In genomic region chr6:25147191-25147590, GRCh38 we compare ENCODE assay signal across 9 cellular contexts.
DNase-seq lines count a peak whose midpoint lies in the region; ATAC-seq and TF ChIP-seq lines count a peak whose summit lies in the region.
"Had no signal": no experiment of that assay in that cellular context is flagged by ENCODE, and none has a peak within 500 bp of the region (broad histone marks: within the 10 kb centered on the region; RNA-seq: fewer than 3 reads in every experiment).

No MANE protein-coding gene starts in this region.

- H2AFZ ChIP-seq in PC-3 (ENCODE audit: low read length) = no peak overlapping the region

- H3K4me3 ChIP-seq in PC-3 (ENCODE audit: low read length) = no peak overlapping the region
- H3K4me3 ChIP-seq in thyroid gland (replicated peaks in 1 of 3) = no peak overlapping the region

- H3K36me3 ChIP-seq in PC-3 (ENCODE audit: low read depth, low read length) (no peaks in the 10 kb centered on the region), thyroid gland (no peaks in the 10 kb centered on the region)

- H3K27me3 ChIP-seq in PC-3 (ENCODE audit: low read length) (no peaks in the 10 kb centered on the region), thyroid gland (no peaks in the 10 kb centered on the region)

- in situ Hi-C loops in GM13976 (cut with MboI; ENCODE audit: low sequenced_read_pairs, unreplicated experiment) = no loop called here

- no peak for TF ChIP-seq CTCF in GM13976 (IDR thresholded peaks at IDR 0.05; ENCODE audit: borderline replicate concordance, control extremely low read depth, extremely low read depth, insufficient read depth, missing control alignments)
- TF ChIP-seq CTCF in PC-3 (conservative IDR thresholded peaks at IDR 0.05; ENCODE audit: low read depth, low read length) = no peak
- no peak for TF ChIP-seq CTCF in thyroid gland (IDR thresholded peaks at IDR 0.05)

- no peak for TF ChIP-seq POLR2A in thyroid gland (IDR thresholded peaks at IDR 0.05)

- H3F3A ChIP-seq in PC-3 (ENCODE audit: low read length, unreplicated experiment) = no peaks in the 10 kb centered on the region

- no peaks in the 10 kb centered on the region for H3K79me2 ChIP-seq in PC-3 (ENCODE audit: low read length)

- H3K4me1 ChIP-seq in PC-3 (ENCODE audit: insufficient read depth, low read length) (no peaks in the 10 kb centered on the region), thyroid gland (peaks cover 10 to 12% of the 10 kb centered on the region in 2 donors)

- peak; percentile 41 for DNase-seq in GM13976 (ENCODE audit: low spot score)
- DNase-seq in PC-3 = no peak
- DNase-seq in GM19238 (ENCODE audit: insufficient read length, low spot score) = no peak
- no peak for DNase-seq in thyroid gland
- no peak for DNase-seq in activated CD4-positive, alpha-beta T cell treated with anti-CD3 and anti-CD28 coated beads for 1 hour
- DNase-seq in anterior cingulate cortex (lab: John Stamatoyannopoulos, UW) = no peak
- DNase-seq: effector memory CD8-positive, alpha-beta T cell had no signal

- CTCF ChIA-PET in PC-3 (lab: Charles Lee) = interaction anchor here (0.6 kb wide), 1 partner anchor 35 kb away, joined by 3 read pairs; no protein-coding TSS in a partner anchor

- no peak overlapping the region for H3K9ac ChIP-seq in PC-3 (ENCODE audit: low read length)

- no TSS peak for BruUV-seq in PC-3 (replicated peaks; lab: Mats Ljungman, UMichigan)

- H3K9me3 ChIP-seq in PC-3 (ENCODE audit: low read length) = no peaks in the 10 kb centered on the region
- no peaks in the 10 kb centered on the region for H3K9me3 ChIP-seq in thyroid gland

- H4K20me1 ChIP-seq in PC-3 (ENCODE audit: low read length) = no peaks in the 10 kb centered on the region

- intact Hi-C loops in PC-3 (cut with micrococcal nuclease) = no loop called here
- intact Hi-C loops in thyroid gland (cut with DNase I) = no loop called here

- no peak overlapping the region for H3K27ac ChIP-seq in PC-3 (ENCODE audit: low read length)
- H3K27ac ChIP-seq in thyroid gland = no peak overlapping the region

- ATAC-seq in GM19463 (IDR thresholded peaks at IDR 0.05; ENCODE audit: unreplicated experiment) = peak; percentile 98
- peak; percentile 99 for ATAC-seq in HG03095 (IDR thresholded peaks at IDR 0.05; ENCODE audit: unreplicated experiment)
- peak; percentile 46; the same call in 1 of the 2 replicates for ATAC-seq in PC-3
- ATAC-seq: effector memory CD8-positive, alpha-beta T cell had no signal

- POLR2A ChIA-PET in PC-3 (lab: Charles Lee; ENCODE audit: unreplicated experiment) = no interaction called here

- no peak overlapping the region for H3K4me2 ChIP-seq in PC-3 (ENCODE audit: low read length)

- H3K9me2 ChIP-seq in PC-3 (replicated peaks; ENCODE audit: low read length) = no peaks in the 10 kb centered on the region

Comparison
In these comparisons a context has a peak if more than half of its experiments do, and no peak if none do; other contexts are left out.
1. ATAC-seq: peak in every context shown above with its lines; median percentile 99 in HG03095; 98 in GM19463; 46 in PC-3.